17 cellular contexts compared by ENCODE assay signal in the genomic region with DNA sequence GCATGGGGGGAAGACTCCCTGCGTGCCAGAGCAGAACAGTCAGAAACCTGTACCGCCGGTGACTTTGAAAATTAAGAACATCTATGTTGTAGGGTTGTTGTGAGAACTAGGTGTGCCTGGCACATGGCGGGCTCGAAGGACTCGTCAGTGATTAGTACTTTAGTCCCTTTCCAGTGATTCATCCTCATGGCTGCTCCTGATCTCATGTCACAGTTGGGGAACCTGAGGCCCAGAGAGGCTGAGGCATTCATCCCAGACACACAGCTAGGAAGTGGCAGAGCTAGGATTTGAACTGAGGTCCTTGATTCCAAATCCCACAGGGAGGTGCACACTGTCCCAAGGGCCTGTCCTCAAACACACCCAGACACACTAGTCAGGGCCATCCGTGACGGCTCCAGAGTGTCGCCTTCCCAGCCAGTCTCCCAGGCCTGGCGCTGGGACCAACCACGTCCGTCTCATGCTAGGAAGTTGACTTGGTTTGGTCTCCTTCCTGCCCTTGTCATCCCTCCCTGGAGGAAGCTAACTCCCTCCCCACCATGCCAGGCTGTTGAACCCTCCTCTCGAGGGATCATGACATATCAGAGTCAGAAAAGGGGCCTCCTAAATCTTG. TPM values are rescaled to one million over a fixed set of nuclear protein-coding genes. Genes with fewer than 3 reads are reported as not detected.
A peak's percentile ranks its signal among the peaks of the same experiment; 100 is the strongest.
DNase-seq lines count a peak whose midpoint lies in the region; ATAC-seq, FAIRE-seq and TF ChIP-seq lines count a peak whose summit lies in the region.
"Had no signal": no experiment of that assay in that cellular context is flagged by ENCODE, and none has a peak within 500 bp of the region (broad histone marks: within the 10 kb centered on the region; RNA-seq: fewer than 3 reads in every experiment).

No MANE protein-coding gene starts in this region.

- no peak overlapping the region for H2BK15ac ChIP-seq in mesendoderm (replicated peaks; ENCODE audit: low read depth)

- 74 to 81% (median 79%) methylated on average over 13 of the region's 13 CpGs for WGBS in adipose tissue, 3 donors
- WGBS in liver = 77% methylated on average over 13 of the region's 13 CpGs
- 68 to 74% (median 69%) methylated on average over 13 of the region's 13 CpGs for WGBS in small intestine, 3 donors
- WGBS in mesendoderm (ENCODE audit: extremely low coverage, insufficient coverage, low lambda C conversion rate) = no CpG with 5 or more reads among the region's 13 CpGs

- H4K5ac ChIP-seq in mesendoderm (ENCODE audit: low read length) = no peak overlapping the region

- DNase-seq in small intestine (peak; percentile 57), COR-L47 (lab: John Stamatoyannopoulos, UW) (no peak), mesendoderm (no peak), NCI-H2081 treated with DMSO at 0.1 percent for 48 hours (lab: John Stamatoyannopoulos, UW) (no peak)
- DNase-seq: activated CD4-positive, alpha-beta T cell treated with anti-CD3 and anti-CD28 coated beads for 4 hours; activated T-cell treated with anti-CD3 and anti-CD28 coated beads, Interleukin-2, amount 50 U/mL, for 24 hours; DND-41; dorsolateral prefrontal cortex; immature natural killer cell; Karpas-422; naive B cell; NCI-H510A; T-helper 17 cell had no signal

- no peak overlapping the region for H3K23ac ChIP-seq in mesendoderm (ENCODE audit: low read length)

- no peak overlapping the region for H3K4ac ChIP-seq in mesendoderm (ENCODE audit: low read depth, low read length)

- H4K20me1 ChIP-seq in BLaER1 = no peaks in the 10 kb centered on the region

- peaks cover 55% of the 10 kb centered on the region for H3K79me2 ChIP-seq in mesendoderm (ENCODE audit: control insufficient read depth, insufficient read depth, low read length)

- H3K4me2 ChIP-seq in BLaER1 = peak overlapping the region; percentile 94
- H3K4me2 ChIP-seq in mesendoderm (ENCODE audit: low read length) = no peak overlapping the region

- no peak overlapping the region for H2BK5ac ChIP-seq in mesendoderm (ENCODE audit: low read length)

- ATAC-seq in GM21360 (IDR thresholded peaks at IDR 0.05; ENCODE audit: unreplicated experiment) = no peak
- ATAC-seq: T-helper 17 cell had no signal

- H3K9me3 ChIP-seq in BLaER1 = peaks cover 4% of the 10 kb centered on the region
- H3K9me3 ChIP-seq in liver (ENCODE audit: control insufficient read depth in 4 of 4, low read length in 3 of 4) = no peaks in the 10 kb centered on the region
- H3K9me3 ChIP-seq in small intestine (ENCODE audit: control insufficient read depth, low read depth) = no peaks in the 10 kb centered on the region

- no peak for TF ChIP-seq RAD21 in liver (IDR thresholded peaks at IDR 0.05)

- H2BK120ac ChIP-seq in mesendoderm (ENCODE audit: low read depth, low read length) = no peak overlapping the region

- H4K8ac ChIP-seq in mesendoderm (ENCODE audit: low read depth, low read length) = no peak overlapping the region

- H3K4me3 ChIP-seq in BLaER1 (no peak overlapping the region), liver (ENCODE audit: low read depth in 1 of 3, low read length in 3 of 3) (no peak overlapping the region), small intestine (ENCODE audit: low read depth in 1 of 2, low read length in 2 of 2) (no peak overlapping the region), mesendoderm (ENCODE audit: low read length) (no peak overlapping the region)

- H3K4me1 ChIP-seq in BLaER1 (peaks cover 54% of the 10 kb centered on the region), liver (ENCODE audit: control insufficient read depth in 4 of 4, insufficient read depth in 4 of 4, low read length in 3 of 4) (peaks cover 15 to 39% (median 22%) of the 10 kb centered on the region in 4 donors), small intestine (ENCODE audit: control insufficient read depth in 2 of 2, insufficient read depth in 1 of 2, low read depth in 1 of 2, low read length in 1 of 2) (peaks cover 3 to 27% of the 10 kb centered on the region in 2 donors), mesendoderm (ENCODE audit: control insufficient read depth, low read depth, low read length) (no peaks in the 10 kb centered on the region)

- no peak for FAIRE-seq in small intestine (lab: Jason Lieb, UNC)

- no peak for TF ChIP-seq CTCF in liver (IDR thresholded peaks at IDR 0.05; ENCODE audit: low read depth, low read length, missing input control)

- no peak overlapping the region for H2AK5ac ChIP-seq in mesendoderm (ENCODE audit: low read length)

- H3K79me1 ChIP-seq in mesendoderm (ENCODE audit: low read length) = peaks cover 55% of the 10 kb centered on the region

- no peak overlapping the region for H3K56ac ChIP-seq in mesendoderm (ENCODE audit: low read length)

- H3K27me3 ChIP-seq in BLaER1 = no peaks in the 10 kb centered on the region
- H3K27me3 ChIP-seq in liver (ENCODE audit: control insufficient read depth in 4 of 4, insufficient read depth in 4 of 4, low read length in 3 of 4) = no peaks in the 10 kb centered on the region
- H3K27me3 ChIP-seq in small intestine (ENCODE audit: control insufficient read depth in 2 of 2, insufficient read depth in 2 of 2, low read length in 2 of 2) = peaks cover 0 to 2% of the 10 kb centered on the region in 2 donors
- H3K27me3 ChIP-seq in mesendoderm (ENCODE audit: insufficient read depth, low read length, poor library complexity) = no peaks in the 10 kb centered on the region

- H3K9ac ChIP-seq in BLaER1 = no peak overlapping the region
- no peak overlapping the region for H3K9ac ChIP-seq in liver (ENCODE audit: low read depth in 1 of 2, low read length in 2 of 2)
- no peak overlapping the region for H3K9ac ChIP-seq in mesendoderm (ENCODE audit: low read length)

- peak overlapping the region; percentile 54; the same call in 1 of the 2 replicates for H3K27ac ChIP-seq in BLaER1
- peak overlapping the region; percentile 25 for H3K27ac ChIP-seq in adipose tissue (ENCODE audit: low read depth, low read length)
- peak overlapping the region; percentile 48 to 71 for H3K27ac ChIP-seq in liver (ENCODE audit: low read depth in 1 of 2, low read length in 2 of 2)
- H3K27ac ChIP-seq in small intestine (ENCODE audit: low read depth in 1 of 2, low read length in 1 of 2) = peak overlapping the region in 1 of 2 donors; percentile 91
- H3K27ac ChIP-seq in mesendoderm (ENCODE audit: low read depth, low read length) = no peak overlapping the region

- no peak overlapping the region for H3K18ac ChIP-seq in mesendoderm (ENCODE audit: low read length)

- no peaks in the 10 kb centered on the region for H3K36me3 ChIP-seq in BLaER1
- H3K36me3 ChIP-seq in liver (ENCODE audit: control insufficient read depth in 4 of 4, insufficient read depth in 3 of 4, low read depth in 1 of 4, low read length in 3 of 4) = peaks cover 0 to 2% (median 0%) of the 10 kb centered on the region in 4 donors
- no peaks in the 10 kb centered on the region for H3K36me3 ChIP-seq in small intestine (ENCODE audit: control insufficient read depth in 2 of 2, insufficient read depth in 2 of 2, low read length in 2 of 2)
- H3K36me3 ChIP-seq in mesendoderm (ENCODE audit: control insufficient read depth, insufficient read depth, low read length) = peaks cover 16% of the 10 kb centered on the region

TF ChIP-seq in liver, 16 proteins besides CTCF, POLR2A, EP300 and RAD21 (continues in another document):
- TF ChIP-seq NR2F2 (IDR thresholded peaks at IDR 0.05) (no peak), SP1 (IDR thresholded peaks at IDR 0.05) (no peak), FOXA2 (IDR thresholded peaks at IDR 0.05) (no peak), RXRA (IDR thresholded peaks at IDR 0.05) (no peak), HNF4G (IDR thresholded peaks at IDR 0.05) (no peak), HNF4A (conservative IDR thresholded peaks at IDR 0.05) (no peak), YY1 (IDR thresholded peaks at IDR 0.05) (no peak)
- TF ChIP-seq, protein P1, sequence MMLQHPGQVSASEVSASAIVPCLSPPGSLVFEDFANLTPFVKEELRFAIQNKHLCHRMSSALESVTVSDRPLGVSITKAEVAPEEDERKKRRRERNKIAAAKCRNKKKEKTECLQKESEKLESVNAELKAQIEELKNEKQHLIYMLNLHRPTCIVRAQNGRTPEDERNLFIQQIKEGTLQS (IDR thresholded peaks at IDR 0.05) = no peak
- TF ChIP-seq, protein P2, sequence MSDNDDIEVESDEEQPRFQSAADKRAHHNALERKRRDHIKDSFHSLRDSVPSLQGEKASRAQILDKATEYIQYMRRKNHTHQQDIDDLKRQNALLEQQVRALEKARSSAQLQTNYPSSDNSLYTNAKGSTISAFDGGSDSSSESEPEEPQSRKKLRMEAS (IDR thresholded peaks at IDR 0.05) = no peak
- TF ChIP-seq, protein P3, sequence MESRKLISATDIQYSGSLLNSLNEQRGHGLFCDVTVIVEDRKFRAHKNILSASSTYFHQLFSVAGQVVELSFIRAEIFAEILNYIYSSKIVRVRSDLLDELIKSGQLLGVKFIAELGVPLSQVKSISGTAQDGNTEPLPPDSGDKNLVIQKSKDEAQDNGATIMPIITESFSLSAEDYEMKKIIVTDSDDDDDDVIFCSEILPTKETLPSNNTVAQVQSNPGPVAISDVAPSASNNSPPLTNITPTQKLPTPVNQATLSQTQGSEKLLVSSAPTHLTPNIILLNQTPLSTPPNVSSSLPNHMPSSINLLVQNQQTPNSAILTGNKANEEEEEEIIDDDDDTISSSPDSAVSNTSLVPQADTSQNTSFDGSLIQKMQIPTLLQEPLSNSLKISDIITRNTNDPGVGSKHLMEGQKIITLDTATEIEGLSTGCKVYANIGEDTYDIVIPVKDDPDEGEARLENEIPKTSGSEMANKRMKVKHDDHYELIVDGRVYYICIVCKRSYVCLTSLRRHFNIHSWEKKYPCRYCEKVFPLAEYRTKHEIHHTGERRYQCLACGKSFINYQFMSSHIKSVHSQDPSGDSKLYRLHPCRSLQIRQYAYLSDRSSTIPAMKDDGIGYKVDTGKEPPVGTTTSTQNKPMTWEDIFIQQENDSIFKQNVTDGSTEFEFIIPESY (IDR thresholded peaks at IDR 0.05) = no peak

RNA-seq across cellular contexts. Expression of a gene that starts 58.4 kb away (rescaled TPM):
- polyA plus RNA-seq in adipose tissue (10 to 100 TPM in 1 of 3 donors, 1 to 10 TPM in 2; 3.6 to 23.0 (median 7.4) TPM), liver (1 to 10 TPM; 1.2 to 7.9 TPM), small intestine (10 to 100 TPM in 1 of 3 donors, 1 to 10 TPM in 1, under 1 TPM in 1; 0.89 to 19.5 (median 1.4) TPM)
- 10 to 100 TPM; 14.1 to 15.1 TPM for total RNA-seq in liver
- polyA plus RNA-seq in mesendoderm (2013, experiment 1 of 2) = 7.8 TPM
- polyA plus RNA-seq in mesendoderm (2013, experiment 2 of 2) = 7.4 TPM
- polyA plus RNA-seq: immature natural killer cell had no signal
